8 cellular contexts compared by ENCODE assay signal in the genomic region with DNA sequence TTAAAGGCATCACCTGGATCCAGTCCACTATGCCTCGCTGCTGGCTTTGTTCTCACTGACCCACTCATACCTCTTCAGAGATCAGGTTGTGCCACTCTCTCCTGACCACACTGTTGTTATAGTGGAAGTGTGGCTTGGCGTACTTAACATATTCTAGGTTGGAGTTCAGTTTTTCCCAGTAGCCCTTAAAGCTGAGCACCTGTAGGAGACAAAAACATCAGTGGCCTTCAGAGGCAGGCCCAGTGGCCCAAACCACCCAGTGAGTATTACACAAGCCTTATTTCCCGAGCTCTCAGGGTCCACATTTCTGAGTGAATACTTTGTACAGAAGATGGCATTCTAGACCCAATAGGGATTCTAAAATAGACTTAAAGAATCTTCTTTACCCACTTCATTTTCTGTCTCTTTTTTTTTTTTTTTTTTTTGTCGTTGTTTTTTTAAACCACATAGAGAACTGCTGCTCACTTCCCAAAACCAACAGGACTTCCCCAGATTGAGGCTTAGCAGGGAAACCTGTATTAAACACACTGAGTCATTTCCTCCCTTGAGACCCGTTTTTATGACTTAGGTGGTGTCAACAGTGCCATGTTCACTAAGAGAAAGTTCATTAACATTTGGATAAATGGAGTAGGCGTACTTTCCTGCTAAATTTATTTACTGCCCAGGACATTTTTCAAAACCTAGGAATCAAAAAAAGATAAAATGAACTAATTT.
DNase-seq lines count a peak whose midpoint lies in the region; ATAC-seq and TF ChIP-seq lines count a peak whose summit lies in the region.

No MANE protein-coding gene starts in this region.

- no peaks in the 10 kb centered on the region for H3K9me3 Mint-ChIP-seq in activated naive CD4-positive, alpha-beta T cell treated with anti-CD3 and anti-CD28 coated beads for 36 hours
- no peaks in the 10 kb centered on the region for H3K9me3 Mint-ChIP-seq in endodermal cell

- CTCF ChIA-PET in activated naive CD4-positive, alpha-beta T cell treated with anti-CD3 and anti-CD28 coated beads for 36 hours (lab: Charles Lee), result interaction anchor here (0.6 to 5.7 kb wide), 2 partner anchors 18 to 83 kb away, joined by 4 to 50 read pairs; no protein-coding TSS in a partner anchor
- CTCF ChIA-PET in PC-3 (lab: Charles Lee), result interaction anchor here (2.3 kb wide), 1 partner anchor 208 kb away, joined by 21 read pairs; a partner anchor contains a TSS

- H3K36me3 ChIP-seq in PC-3 (ENCODE audit: low read depth, low read length) (no peaks in the 10 kb centered on the region), endodermal cell (ENCODE audit: control insufficient read depth, insufficient read depth, low read length) (no peaks in the 10 kb centered on the region)

- no peaks in the 10 kb centered on the region for H3K27me3 ChIP-seq in PC-3 (ENCODE audit: low read length)
- H3K27me3 ChIP-seq in endodermal cell (ENCODE audit: control insufficient read depth, insufficient read depth, low read length, poor library complexity, severe bottlenecking), result no peaks in the 10 kb centered on the region

- H4K20me1 ChIP-seq in PC-3 (ENCODE audit: low read length), result no peaks in the 10 kb centered on the region

- H3K36me3 Mint-ChIP-seq in activated naive CD4-positive, alpha-beta T cell treated with anti-CD3 and anti-CD28 coated beads for 36 hours (ENCODE audit: low read depth), result peaks cover 2% of the 10 kb centered on the region
- no peaks in the 10 kb centered on the region for H3K36me3 Mint-ChIP-seq in endodermal cell (ENCODE audit: low read depth)

- H3K79me2 ChIP-seq in PC-3 (ENCODE audit: low read length), result no peaks in the 10 kb centered on the region

- no peak for TF ChIP-seq CTCF in PC-3 (conservative IDR thresholded peaks at IDR 0.05; ENCODE audit: low read depth, low read length)
- no peak for TF ChIP-seq CTCF in endodermal cell (conservative IDR thresholded peaks at IDR 0.05)

- ATAC-seq in HG02973 (IDR thresholded peaks at IDR 0.05; ENCODE audit: unreplicated experiment) (peak; percentile 51), PC-3 (peak; percentile 48)

- intact Hi-C loops in activated naive CD4-positive, alpha-beta T cell treated with anti-CD3 and anti-CD28 coated beads for 36 hours (cut with micrococcal nuclease), result loop anchor here (1.0 to 2.0 kb wide), 7 partner anchors 21 to 468 kb away; a partner anchor contains a TSS
- intact Hi-C loops in PC-3 (cut with micrococcal nuclease), result loop anchor here (1.0 kb wide), 1 partner anchor 83 kb away; no protein-coding TSS in a partner anchor

- POLR2A ChIA-PET in PC-3 (lab: Charles Lee; ENCODE audit: unreplicated experiment), result no interaction called here

- no peaks in the 10 kb centered on the region for H3K27me3 Mint-ChIP-seq in activated naive CD4-positive, alpha-beta T cell treated with anti-CD3 and anti-CD28 coated beads for 36 hours (ENCODE audit: low read depth)
- no peaks in the 10 kb centered on the region for H3K27me3 Mint-ChIP-seq in endodermal cell (ENCODE audit: insufficient read depth)

- H3K9me3 ChIP-seq in PC-3 (ENCODE audit: low read length) (no peaks in the 10 kb centered on the region), endodermal cell (ENCODE audit: control insufficient read depth, low read length) (no peaks in the 10 kb centered on the region)

- H3K9ac ChIP-seq in PC-3 (ENCODE audit: low read length) (peak overlapping the region; percentile 20; the same call in 1 of the 2 replicates), endodermal cell (ENCODE audit: extremely low read depth, low read length, poor library complexity, severe bottlenecking) (no peak overlapping the region)

- 79 to 80% methylated on average over 3 to 6 of the region's 6 CpGs for WGBS in endodermal cell (ENCODE audit: insufficient coverage in 1 of 2, insufficient read length in 1 of 2), 2 experiments

- peak overlapping the region; percentile 86 for H3K27ac Mint-ChIP-seq in activated naive CD4-positive, alpha-beta T cell treated with anti-CD3 and anti-CD28 coated beads for 36 hours
- no peak overlapping the region for H3K27ac Mint-ChIP-seq in endodermal cell

- no peak overlapping the region for H2AFZ ChIP-seq in PC-3 (ENCODE audit: low read length)

- H3K4me1 Mint-ChIP-seq in activated naive CD4-positive, alpha-beta T cell treated with anti-CD3 and anti-CD28 coated beads for 36 hours (ENCODE audit: low read depth), result peaks cover 55% of the 10 kb centered on the region
- H3K4me1 Mint-ChIP-seq in endodermal cell, result peaks cover 10% of the 10 kb centered on the region

- H3K9me2 ChIP-seq in PC-3 (replicated peaks; ENCODE audit: low read length), result no peaks in the 10 kb centered on the region

- peak overlapping the region; percentile 31 for H3K4me2 ChIP-seq in PC-3 (ENCODE audit: low read length)

- peaks cover 59% of the 10 kb centered on the region for H3K4me1 ChIP-seq in PC-3 (ENCODE audit: insufficient read depth, low read length)
- H3K4me1 ChIP-seq in endodermal cell (ENCODE audit: control insufficient read depth, insufficient read depth, low read length), result no peaks in the 10 kb centered on the region

- H3K4me3 ChIP-seq in PC-3 (ENCODE audit: low read length) (no peak overlapping the region), endodermal cell (ENCODE audit: low read length) (no peak overlapping the region)

- no TSS peak for BruUV-seq in PC-3 (replicated peaks; lab: Mats Ljungman, UMichigan)

- peak; percentile 59 for DNase-seq in activated naive CD4-positive, alpha-beta T cell treated with anti-CD3 and anti-CD28 coated beads for 36 hours
- no peak for DNase-seq in activated naive CD4-positive, alpha-beta T cell treated with anti-CD3 and anti-CD28 coated beads, Interleukin-2, amount 50 U/mL, for 16 hours
- DNase-seq in PC-3 (peak; percentile 80), kidney tubule cell (ENCODE audit: low spot score) (peak; percentile 60), endodermal cell (no peak), G401 (ENCODE audit: low spot score) (no peak), NCI-H2107 treated with DMSO at 0.1 percent for 48 hours (lab: John Stamatoyannopoulos, UW; ENCODE audit: unreplicated experiment) (no peak)

- in situ Hi-C loops in G401 (cut with HindIII; ENCODE audit: low sequenced_read_pairs), result no loop called here

- H3K4me3 Mint-ChIP-seq in activated naive CD4-positive, alpha-beta T cell treated with anti-CD3 and anti-CD28 coated beads for 36 hours, result peak overlapping the region; percentile 30
- no peak overlapping the region for H3K4me3 Mint-ChIP-seq in endodermal cell

- H3K27ac ChIP-seq in PC-3 (ENCODE audit: low read length), result peak overlapping the region; percentile 64
- no peak overlapping the region for H3K27ac ChIP-seq in endodermal cell (ENCODE audit: low read depth, low read length)

- H3F3A ChIP-seq in PC-3 (ENCODE audit: low read length, unreplicated experiment), result no peaks in the 10 kb centered on the region

Comparison
In these comparisons a context has a peak if more than half of its experiments do, and no peak if none do; other contexts are left out.
1. DNase-seq: peak in activated naive CD4-positive, alpha-beta T cell treated with anti-CD3 and anti-CD28 coated beads for 36 hours (single experiment), PC-3 (single experiment) and kidney tubule cell (single experiment); none in activated naive CD4-positive, alpha-beta T cell treated with anti-CD3 and anti-CD28 coated beads, Interleukin-2, amount 50 U/mL, for 16 hours (single experiment), endodermal cell (single experiment), G401 (single experiment) and NCI-H2107 treated with DMSO at 0.1 percent for 48 hours (single experiment).